In the genomic region with DNA sequence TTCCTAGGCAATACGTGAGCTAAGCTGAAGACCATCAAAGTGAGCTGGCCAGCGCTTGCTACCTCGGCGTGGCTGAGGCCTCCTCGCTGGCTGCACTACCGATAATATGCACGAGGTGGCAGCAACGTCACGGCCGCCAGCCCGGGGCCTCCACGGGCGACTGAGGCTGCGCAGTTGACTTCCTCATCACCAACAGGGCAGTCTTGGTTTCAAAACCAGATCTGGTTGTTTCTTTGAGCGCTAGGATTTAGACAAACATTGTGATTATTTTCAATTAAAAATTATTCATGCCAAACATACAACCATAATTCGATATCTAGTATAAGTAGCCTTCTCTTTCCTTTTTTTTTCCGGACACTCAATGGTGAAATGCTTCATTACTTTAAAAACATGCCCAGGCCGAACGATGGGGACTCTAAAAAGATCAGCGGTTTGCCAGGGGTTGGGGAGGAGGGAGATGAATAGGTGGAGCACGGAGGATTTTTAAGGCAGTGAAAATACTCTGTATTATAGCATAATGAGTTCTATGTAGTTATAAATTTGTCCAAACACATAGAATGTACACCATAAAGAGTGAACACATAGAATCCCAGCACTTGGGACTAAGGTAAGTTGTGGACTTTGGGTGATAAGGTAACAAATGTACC, we compare ENCODE assay signal across 8 cellular contexts. TPM values are rescaled to one million over a fixed set of nuclear protein-coding genes. Genes with fewer than 3 reads are reported as not detected.
DNase-seq lines count a peak whose midpoint lies in the region; ATAC-seq, FAIRE-seq and TF ChIP-seq lines count a peak whose summit lies in the region.

No MANE protein-coding gene starts in this region.

- no peak for FAIRE-seq in urothelium cell line (lab: Jason Lieb, UNC)

- H3K36me3 ChIP-seq in DOHH2 (ENCODE audit: control insufficient read depth, low read length), result no peaks in the 10 kb centered on the region
- no peaks in the 10 kb centered on the region for H3K36me3 ChIP-seq in SK-N-MC (ENCODE audit: insufficient read depth, low read length)

- peak overlapping the region; percentile 43 for H3K4me2 ChIP-seq in DOHH2 (ENCODE audit: low read length)

- no peaks in the 10 kb centered on the region for H3K27me3 Mint-ChIP-seq in activated naive CD4-positive, alpha-beta T cell treated with anti-CD3 and anti-CD28 coated beads for 36 hours (ENCODE audit: low read depth)
- peaks cover 24% of the 10 kb centered on the region for H3K27me3 Mint-ChIP-seq in progenitor cell of endocrine pancreas

- ATAC-seq in GM21737 (IDR thresholded peaks at IDR 0.05; ENCODE audit: unreplicated experiment), result peak; percentile 90

- no peaks in the 10 kb centered on the region for H4K20me1 ChIP-seq in DOHH2 (ENCODE audit: control insufficient read depth, insufficient read depth, low read depth, low read length)

- H3K4me1 ChIP-seq in DOHH2 (ENCODE audit: control insufficient read depth, low read length), result peaks cover 4% of the 10 kb centered on the region

- peaks cover 5% of the 10 kb centered on the region for H3K4me1 Mint-ChIP-seq in activated naive CD4-positive, alpha-beta T cell treated with anti-CD3 and anti-CD28 coated beads for 36 hours (ENCODE audit: low read depth)
- peaks cover 3% of the 10 kb centered on the region for H3K4me1 Mint-ChIP-seq in progenitor cell of endocrine pancreas (ENCODE audit: low read depth)

- H3K27ac Mint-ChIP-seq in activated naive CD4-positive, alpha-beta T cell treated with anti-CD3 and anti-CD28 coated beads for 36 hours, result peak overlapping the region; percentile 53
- no peak overlapping the region for H3K27ac Mint-ChIP-seq in progenitor cell of endocrine pancreas

- no peak overlapping the region for H3K9ac ChIP-seq in SK-N-MC (ENCODE audit: insufficient read length)

- no peaks in the 10 kb centered on the region for H3K9me2 ChIP-seq in DOHH2 (replicated peaks; ENCODE audit: control insufficient read depth, low read length)

- H3K4me3 ChIP-seq in DOHH2 (ENCODE audit: low read length) (peak overlapping the region; percentile 22), SK-N-MC (0 out of 2 replicates have a peak overlapping the region, but pooled peaks have one; percentile 19)

- TF ChIP-seq CTCF in DOHH2 (IDR thresholded peaks at IDR 0.05; ENCODE audit: low read depth, low read length, poor library complexity, severe bottlenecking) (peak; percentile 94), LNCAP (IDR thresholded peaks at IDR 0.05) (peak; percentile 89), progenitor cell of endocrine pancreas (IDR thresholded peaks at IDR 0.05; ENCODE audit: unreplicated experiment) (peak; percentile 95)

- no peak overlapping the region for H3K4me3 Mint-ChIP-seq in activated naive CD4-positive, alpha-beta T cell treated with anti-CD3 and anti-CD28 coated beads for 36 hours
- H3K4me3 Mint-ChIP-seq in progenitor cell of endocrine pancreas (ENCODE audit: low read depth), result no peak overlapping the region

- H3F3A ChIP-seq in DOHH2 (ENCODE audit: control insufficient read depth, insufficient read depth), result no peaks in the 10 kb centered on the region

- no peaks in the 10 kb centered on the region for H3K27me3 ChIP-seq in DOHH2 (ENCODE audit: control insufficient read depth, low read length)

- DNase-seq in SK-N-MC (ENCODE audit: low read depth, low spot score) (no peak), head of caudate nucleus (peak; percentile 28 to 91 (median 76)), progenitor cell of endocrine pancreas (ENCODE audit: low spot score, unreplicated experiment) (peak; percentile 81), urothelium cell line (ENCODE audit: low spot score) (peak; percentile 92)
- DNase-seq in activated naive CD4-positive, alpha-beta T cell treated with anti-CD3 and anti-CD28 coated beads for 36 hours, result peak; percentile 86

- no peaks in the 10 kb centered on the region for H3K36me3 Mint-ChIP-seq in activated naive CD4-positive, alpha-beta T cell treated with anti-CD3 and anti-CD28 coated beads for 36 hours (ENCODE audit: low read depth)
- no peaks in the 10 kb centered on the region for H3K36me3 Mint-ChIP-seq in progenitor cell of endocrine pancreas (ENCODE audit: insufficient read depth)

- CTCF ChIA-PET in activated naive CD4-positive, alpha-beta T cell treated with anti-CD3 and anti-CD28 coated beads for 36 hours (lab: Charles Lee), result interaction anchor here (0.6 to 1.4 kb wide), 12 partner anchors 14 to 1234 kb away, joined by 3 to 8 read pairs (median 3); no protein-coding TSS in a partner anchor

- H3K9me3 Mint-ChIP-seq in activated naive CD4-positive, alpha-beta T cell treated with anti-CD3 and anti-CD28 coated beads for 36 hours, result no peaks in the 10 kb centered on the region
- H3K9me3 Mint-ChIP-seq in progenitor cell of endocrine pancreas (ENCODE audit: low read depth), result no peaks in the 10 kb centered on the region

- intact Hi-C loops in activated naive CD4-positive, alpha-beta T cell treated with anti-CD3 and anti-CD28 coated beads for 36 hours (cut with micrococcal nuclease), result loop anchor here (1.0 to 5.0 kb wide), 8 partner anchors 24 to 888 kb away; a partner anchor contains a TSS
- intact Hi-C loops in head of caudate nucleus (cut with DNase I), result loop anchor here (10.0 kb wide), 1 partner anchor 111 kb away; a partner anchor contains a TSS

- H3K9me3 ChIP-seq in DOHH2 (ENCODE audit: control insufficient read depth, insufficient read depth, low read length), result no peaks in the 10 kb centered on the region
- no peaks in the 10 kb centered on the region for H3K9me3 ChIP-seq in SK-N-MC (ENCODE audit: low read depth, low read length)

- no peak overlapping the region for H3K27ac ChIP-seq in DOHH2 (ENCODE audit: low read depth, low read length)
- H3K27ac ChIP-seq in SK-N-MC, result no peak overlapping the region

- no peaks in the 10 kb centered on the region for H3K79me2 ChIP-seq in DOHH2 (ENCODE audit: control insufficient read depth, low read length)

RNA-seq across cellular contexts. Expression of a gene that starts 52.0 kb away (rescaled TPM):
- total RNA-seq in activated naive CD4-positive, alpha-beta T cell treated with anti-CD3 and anti-CD28 coated beads for 36 hours, result under 1 TPM; 0.76 to 0.77 TPM
- total RNA-seq in progenitor cell of endocrine pancreas, result 2.3 and 2.5 TPM in 2 replicates
